Comparison of ENCODE assay signal across 8 cellular contexts in genomic region chr2:46298522-46299351, GRCh38. TPM values are rescaled to one million over a fixed set of nuclear protein-coding genes. Genes with fewer than 3 reads are reported as not detected.
A peak's percentile ranks its signal among the peaks of the same experiment; 100 is the strongest.
DNase-seq lines count a peak whose midpoint lies in the region; TF ChIP-seq lines count a peak whose summit lies in the region.

No MANE protein-coding gene starts in this region.

- H3K4me1 Mint-ChIP-seq in activated CD4-positive, alpha-beta memory T cell treated with anti-CD3 and anti-CD28 coated beads, Interleukin-2, amount 10 ng/mL, durations not matched to agents 7 days and 5 days: peaks cover 54% of the 10 kb centered on the region
- peaks cover 16% of the 10 kb centered on the region for H3K4me1 Mint-ChIP-seq in type B pancreatic cell (ENCODE audit: unreplicated experiment)

- H3K36me3 Mint-ChIP-seq in activated CD4-positive, alpha-beta memory T cell treated with anti-CD3 and anti-CD28 coated beads, Interleukin-2, amount 10 ng/mL, durations not matched to agents 7 days and 5 days (ENCODE audit: low read depth): peaks cover 20% of the 10 kb centered on the region
- H3K36me3 Mint-ChIP-seq in type B pancreatic cell: no peaks in the 10 kb centered on the region

- peak overlapping the region; percentile 87 for H3K4me3 Mint-ChIP-seq in activated CD4-positive, alpha-beta memory T cell treated with anti-CD3 and anti-CD28 coated beads, Interleukin-2, amount 10 ng/mL, durations not matched to agents 7 days and 5 days
- peak overlapping the region; percentile 97 for H3K4me3 Mint-ChIP-seq in type B pancreatic cell

- peak; percentile 60 for DNase-seq in COLO668 (lab: John Stamatoyannopoulos, UW; ENCODE audit: unreplicated experiment)
- peak in 48 of 76 experiments; percentile 3 to 63 (median 34) for DNase-seq in HUDEP-2 (lab: John Stamatoyannopoulos, UW; ENCODE audit: unreplicated experiment in 76 of 76)
- peak; percentile 33 for DNase-seq in activated CD4-positive, alpha-beta memory T cell treated with anti-CD3 and anti-CD28 coated beads, Interleukin-2, amount 10 ng/mL, durations not matched to agents 7 days and 5 days
- no peak for DNase-seq in epithelial cell of proximal tubule (ENCODE audit: low read depth)
- DNase-seq in midbrain (lab: John Stamatoyannopoulos, UW): peak; percentile 27
- DNase-seq in type B pancreatic cell (ENCODE audit: extremely low spot score, unreplicated experiment): no peak
- no peak for DNase-seq in NCI-H1694 treated with DMSO at 0.1 percent for 48 hours (lab: John Stamatoyannopoulos, UW)
- no peak for DNase-seq in inferior parietal cortex (ENCODE audit: extremely low spot score)

- H3K4me3 ChIP-seq in epithelial cell of proximal tubule (ENCODE audit: low read depth, low read length): peak overlapping the region; percentile 96

- H3K27ac Mint-ChIP-seq in activated CD4-positive, alpha-beta memory T cell treated with anti-CD3 and anti-CD28 coated beads, Interleukin-2, amount 10 ng/mL, durations not matched to agents 7 days and 5 days: peak overlapping the region; percentile 81
- H3K27ac Mint-ChIP-seq in type B pancreatic cell: peak overlapping the region; percentile 93

- no peaks in the 10 kb centered on the region for H3K9me3 Mint-ChIP-seq in activated CD4-positive, alpha-beta memory T cell treated with anti-CD3 and anti-CD28 coated beads, Interleukin-2, amount 10 ng/mL, durations not matched to agents 7 days and 5 days
- H3K9me3 Mint-ChIP-seq in type B pancreatic cell: no peaks in the 10 kb centered on the region

- TF ChIP-seq CTCF in epithelial cell of proximal tubule (conservative IDR thresholded peaks at IDR 0.05; ENCODE audit: low read depth, low read length): peak; percentile 44
- peak; percentile 23 for TF ChIP-seq CTCF in type B pancreatic cell (conservative IDR thresholded peaks at IDR 0.05)

- peaks cover 71% of the 10 kb centered on the region for H3K27me3 Mint-ChIP-seq in activated CD4-positive, alpha-beta memory T cell treated with anti-CD3 and anti-CD28 coated beads, Interleukin-2, amount 10 ng/mL, durations not matched to agents 7 days and 5 days
- peaks cover 87% of the 10 kb centered on the region for H3K27me3 Mint-ChIP-seq in type B pancreatic cell

- CTCF ChIA-PET in activated CD4-positive, alpha-beta memory T cell treated with anti-CD3 and anti-CD28 coated beads, Interleukin-2, amount 10 ng/mL, durations not matched to agents 7 days and 5 days (lab: Charles Lee): interaction anchor here (0.7 to 0.8 kb wide), 3 partner anchors 19 to 236 kb away, joined by 3 to 6 read pairs (median 3); no protein-coding TSS in a partner anchor

- POLR2A ChIA-PET in activated CD4-positive, alpha-beta memory T cell treated with anti-CD3 and anti-CD28 coated beads, Interleukin-2, amount 10 ng/mL, durations not matched to agents 7 days and 5 days (lab: Charles Lee): interaction anchor here (3.4 kb wide), 1 partner anchor 63 kb away, joined by 9 read pairs; no protein-coding TSS in a partner anchor

RNA-seq across cellular contexts. Expression of gene EPAS1, which starts 1.5 kb away (rescaled TPM):
- total RNA-seq in activated CD4-positive, alpha-beta memory T cell treated with anti-CD3 and anti-CD28 coated beads, Interleukin-2, amount 10 ng/mL, durations not matched to agents 7 days and 5 days: 10 to 100 TPM; 76.3 to 79.0 TPM
- total RNA-seq in epithelial cell of proximal tubule (33.8 and 75.7 TPM in 2 replicates), type B pancreatic cell (ENCODE audit: low replicate concordance) (59.8 and 362 TPM in 2 replicates)

Comparison
In these comparisons a context has a peak if more than half of its experiments do, and no peak if none do; other contexts are left out.
1. DNase-seq: peak in COLO668 (single experiment), HUDEP-2 (48 of 76), activated CD4-positive, alpha-beta memory T cell treated with anti-CD3 and anti-CD28 coated beads, Interleukin-2, amount 10 ng/mL, durations not matched to agents 7 days and 5 days (single experiment) and midbrain (single experiment); none in epithelial cell of proximal tubule (single experiment), type B pancreatic cell (single experiment), NCI-H1694 treated with DMSO at 0.1 percent for 48 hours (single experiment) and inferior parietal cortex (single experiment).